In the genomic region with DNA sequence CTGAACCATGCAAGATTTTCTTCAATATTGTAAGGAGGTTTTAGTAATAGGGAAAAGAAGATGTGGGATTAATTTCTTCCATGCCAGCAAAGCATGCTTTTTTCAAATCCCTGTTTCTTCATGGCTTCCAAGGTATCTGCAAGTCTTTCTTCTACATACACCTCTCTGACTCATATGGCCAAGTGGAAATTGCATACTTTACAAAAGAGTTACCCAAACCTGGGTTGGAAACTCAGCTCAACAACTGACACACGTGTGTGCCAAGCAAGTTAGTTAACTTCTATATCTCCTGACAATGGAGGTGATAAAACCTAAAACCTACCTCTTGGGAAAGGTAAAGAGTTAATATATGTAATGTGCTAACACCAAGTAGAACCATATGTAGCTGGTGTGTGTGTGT, we compare ENCODE assay signal across 8 cellular contexts. TPM values are rescaled to one million over a fixed set of nuclear protein-coding genes. Genes with fewer than 3 reads are reported as not detected.
"Had no signal": no experiment of that assay in that cellular context is flagged by ENCODE, and none has a peak within 500 bp of the region (broad histone marks: within the 10 kb centered on the region; RNA-seq: fewer than 3 reads in every experiment).

No MANE protein-coding gene starts in this region.

- DNase-seq: GM23248, GOT3, H9, HCEC 1CT, KBM-7 had no signal

- ATAC-seq: HepG2 had no signal

- H3K4me3 ChIP-seq: GM23248 had no signal

- H3K27ac Mint-ChIP-seq: H9, IgD-negative memory B cell had no signal

- FAIRE-seq: HepG2 had no signal

- H3K4me1 Mint-ChIP-seq: IgD-negative memory B cell had no signal

- H3K4me3 Mint-ChIP-seq: H9, IgD-negative memory B cell had no signal

- H3K36me3 Mint-ChIP-seq: IgD-negative memory B cell had no signal

- H3K9me3 Mint-ChIP-seq: H9, IgD-negative memory B cell had no signal

RNA-seq across cellular contexts. Expression of a gene that starts 28.5 kb away (rescaled TPM):
- total RNA-seq: GM23248, H4, HepG2 had no signal
